1 cellular context compared by ENCODE assay signal in genomic region chr19:45429896-45430295, GRCh38.
TF ChIP-seq lines count a peak whose summit lies in the region.

No MANE protein-coding gene starts in this region.

TF ChIP-seq in HepG2, 621 proteins besides CTCF, POLR2A, EP300 and RAD21:
- peak; percentile 18; the same call in 1 of the 2 replicates for TF ChIP-seq RXRB (CRISPR knock-in tag; IDR thresholded peaks at IDR 0.05; ENCODE audit: borderline replicate concordance)
- peak; percentile 71 for TF ChIP-seq RARA (CRISPR knock-in tag; IDR thresholded peaks at IDR 0.05)
- 0 out of 2 replicates have a peak, but pooled peaks have one; percentile 30 for TF ChIP-seq NR2C2 (CRISPR knock-in tag; IDR thresholded peaks at IDR 0.05; ENCODE audit: borderline replicate concordance)
- peak; percentile 59; the same call in 1 of the 2 replicates for TF ChIP-seq ZMYM3 (CRISPR knock-in tag; IDR thresholded peaks at IDR 0.05)
- TF ChIP-seq NR2F2 (IDR thresholded peaks at IDR 0.05; ENCODE audit: borderline replicate concordance, low read depth): peak; percentile 49
- peak; percentile 58 for TF ChIP-seq NR2F6 (IDR thresholded peaks at IDR 0.05)
- peak; percentile 74 for TF ChIP-seq NR2F6 (CRISPR knock-in tag; IDR thresholded peaks at IDR 0.05)
- TF ChIP-seq NR2F1 (CRISPR knock-in tag; IDR thresholded peaks at IDR 0.05): peak; percentile 71 to 77; a peak in 3 of 4 replicates
- peak; percentile 46; the same call in 1 of the 2 replicates for TF ChIP-seq RXRA (CRISPR knock-in tag; IDR thresholded peaks at IDR 0.05)
